In the genomic region with DNA sequence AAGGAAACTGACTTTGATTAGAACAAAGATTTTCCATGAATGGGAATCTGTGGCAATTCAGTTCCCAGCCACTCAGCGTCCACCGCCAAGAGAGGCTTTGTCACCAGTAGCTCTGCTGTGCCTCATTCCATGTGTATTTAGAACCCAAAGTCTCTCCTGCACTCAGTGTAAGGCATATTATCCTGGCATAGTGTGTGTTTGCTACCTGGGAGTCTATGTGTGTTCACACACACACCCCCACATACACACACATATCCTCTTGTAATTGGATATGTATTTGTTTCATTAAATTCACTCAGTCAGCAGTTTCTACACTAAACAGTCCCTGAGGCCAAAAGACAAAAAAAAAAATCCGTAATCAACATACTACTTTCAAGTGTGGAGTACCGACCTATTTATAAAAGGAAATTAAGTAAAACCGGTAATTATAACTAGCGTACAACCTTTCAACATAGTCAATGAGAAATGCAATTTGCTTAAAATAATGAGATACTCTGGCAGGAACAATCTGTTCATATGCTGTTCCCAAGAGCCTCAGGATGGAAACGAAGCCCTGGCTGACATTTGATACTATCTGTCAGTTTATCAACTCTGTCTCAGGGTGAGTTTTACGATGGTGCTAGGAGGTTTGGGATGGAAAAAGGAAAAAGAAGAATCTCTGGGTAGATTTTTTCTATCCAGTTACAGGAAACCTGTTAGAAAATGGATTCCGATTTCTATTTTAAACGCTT, we compare ENCODE assay signal across 1 cellular context.
A peak's percentile ranks its signal among the peaks of the same experiment; 100 is the strongest.
TF ChIP-seq lines count a peak whose summit lies in the region.

No MANE protein-coding gene starts in this region.

TF ChIP-seq in HEK293, 187 proteins besides CTCF, POLR2A, EP300 and RAD21 (continued from another document):
- TF ChIP-seq, protein P1, sequence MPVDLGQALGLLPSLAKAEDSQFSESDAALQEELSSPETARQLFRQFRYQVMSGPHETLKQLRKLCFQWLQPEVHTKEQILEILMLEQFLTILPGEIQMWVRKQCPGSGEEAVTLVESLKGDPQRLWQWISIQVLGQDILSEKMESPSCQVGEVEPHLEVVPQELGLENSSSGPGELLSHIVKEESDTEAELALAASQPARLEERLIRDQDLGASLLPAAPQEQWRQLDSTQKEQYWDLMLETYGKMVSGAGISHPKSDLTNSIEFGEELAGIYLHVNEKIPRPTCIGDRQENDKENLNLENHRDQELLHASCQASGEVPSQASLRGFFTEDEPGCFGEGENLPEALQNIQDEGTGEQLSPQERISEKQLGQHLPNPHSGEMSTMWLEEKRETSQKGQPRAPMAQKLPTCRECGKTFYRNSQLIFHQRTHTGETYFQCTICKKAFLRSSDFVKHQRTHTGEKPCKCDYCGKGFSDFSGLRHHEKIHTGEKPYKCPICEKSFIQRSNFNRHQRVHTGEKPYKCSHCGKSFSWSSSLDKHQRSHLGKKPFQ (tag by site-specific recombination; IDR thresholded peaks at IDR 0.05), result peak; percentile 47
- peak; percentile 86 for TF ChIP-seq SP7 (tag by site-specific recombination; IDR thresholded peaks at IDR 0.05)
- TF ChIP-seq, protein P2, sequence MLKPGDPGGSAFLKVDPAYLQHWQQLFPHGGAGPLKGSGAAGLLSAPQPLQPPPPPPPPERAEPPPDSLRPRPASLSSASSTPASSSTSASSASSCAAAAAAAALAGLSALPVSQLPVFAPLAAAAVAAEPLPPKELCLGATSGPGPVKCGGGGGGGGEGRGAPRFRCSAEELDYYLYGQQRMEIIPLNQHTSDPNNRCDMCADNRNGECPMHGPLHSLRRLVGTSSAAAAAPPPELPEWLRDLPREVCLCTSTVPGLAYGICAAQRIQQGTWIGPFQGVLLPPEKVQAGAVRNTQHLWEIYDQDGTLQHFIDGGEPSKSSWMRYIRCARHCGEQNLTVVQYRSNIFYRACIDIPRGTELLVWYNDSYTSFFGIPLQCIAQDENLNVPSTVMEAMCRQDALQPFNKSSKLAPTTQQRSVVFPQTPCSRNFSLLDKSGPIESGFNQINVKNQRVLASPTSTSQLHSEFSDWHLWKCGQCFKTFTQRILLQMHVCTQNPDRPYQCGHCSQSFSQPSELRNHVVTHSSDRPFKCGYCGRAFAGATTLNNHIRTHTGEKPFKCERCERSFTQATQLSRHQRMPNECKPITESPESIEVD (tag by site-specific recombination; IDR thresholded peaks at IDR 0.05), result peak; percentile 36; the same call in 1 of the 2 replicates
- no peak for TF ChIP-seq ZNF274 (IDR thresholded peaks at IDR 0.05; ENCODE audit: low read length)
- no peak for TF ChIP-seq ZNF274 (tag by site-specific recombination; IDR thresholded peaks at IDR 0.05; ENCODE audit: borderline replicate concordance)
- TF ChIP-seq, protein P3, sequence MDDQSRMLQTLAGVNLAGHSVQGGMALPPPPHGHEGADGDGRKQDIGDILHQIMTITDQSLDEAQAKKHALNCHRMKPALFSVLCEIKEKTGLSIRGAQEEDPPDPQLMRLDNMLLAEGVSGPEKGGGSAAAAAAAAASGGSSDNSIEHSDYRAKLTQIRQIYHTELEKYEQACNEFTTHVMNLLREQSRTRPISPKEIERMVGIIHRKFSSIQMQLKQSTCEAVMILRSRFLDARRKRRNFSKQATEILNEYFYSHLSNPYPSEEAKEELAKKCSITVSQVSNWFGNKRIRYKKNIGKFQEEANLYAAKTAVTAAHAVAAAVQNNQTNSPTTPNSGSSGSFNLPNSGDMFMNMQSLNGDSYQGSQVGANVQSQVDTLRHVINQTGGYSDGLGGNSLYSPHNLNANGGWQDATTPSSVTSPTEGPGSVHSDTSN (CRISPR knock-in tag; IDR thresholded peaks at IDR 0.05), result no peak
- peak; percentile 24; the same call in 1 of the 2 replicates for TF ChIP-seq ZBTB20 (tag by site-specific recombination; IDR thresholded peaks at IDR 0.05)
- peak; percentile 16; the same call in 1 of the 2 replicates for TF ChIP-seq KLF10 (tag by site-specific recombination; IDR thresholded peaks at IDR 0.05)
- TF ChIP-seq ZNF132 (tag by site-specific recombination; IDR thresholded peaks at IDR 0.05; ENCODE audit: borderline replicate concordance), result no peak
- peak; percentile 48; the same call in 1 of the 2 replicates for TF ChIP-seq GLIS1 (tag by site-specific recombination; IDR thresholded peaks at IDR 0.05)
- TF ChIP-seq ZNF777 (tag by site-specific recombination; IDR thresholded peaks at IDR 0.05; ENCODE audit: borderline replicate concordance), result no peak
- TF ChIP-seq ZNF654 (tag by site-specific recombination; IDR thresholded peaks at IDR 0.05; ENCODE audit: low read depth), result no peak
- TF ChIP-seq KLF9 (tag by site-specific recombination; IDR thresholded peaks at IDR 0.05; ENCODE audit: low read depth), result no peak
- TF ChIP-seq, protein P4, sequence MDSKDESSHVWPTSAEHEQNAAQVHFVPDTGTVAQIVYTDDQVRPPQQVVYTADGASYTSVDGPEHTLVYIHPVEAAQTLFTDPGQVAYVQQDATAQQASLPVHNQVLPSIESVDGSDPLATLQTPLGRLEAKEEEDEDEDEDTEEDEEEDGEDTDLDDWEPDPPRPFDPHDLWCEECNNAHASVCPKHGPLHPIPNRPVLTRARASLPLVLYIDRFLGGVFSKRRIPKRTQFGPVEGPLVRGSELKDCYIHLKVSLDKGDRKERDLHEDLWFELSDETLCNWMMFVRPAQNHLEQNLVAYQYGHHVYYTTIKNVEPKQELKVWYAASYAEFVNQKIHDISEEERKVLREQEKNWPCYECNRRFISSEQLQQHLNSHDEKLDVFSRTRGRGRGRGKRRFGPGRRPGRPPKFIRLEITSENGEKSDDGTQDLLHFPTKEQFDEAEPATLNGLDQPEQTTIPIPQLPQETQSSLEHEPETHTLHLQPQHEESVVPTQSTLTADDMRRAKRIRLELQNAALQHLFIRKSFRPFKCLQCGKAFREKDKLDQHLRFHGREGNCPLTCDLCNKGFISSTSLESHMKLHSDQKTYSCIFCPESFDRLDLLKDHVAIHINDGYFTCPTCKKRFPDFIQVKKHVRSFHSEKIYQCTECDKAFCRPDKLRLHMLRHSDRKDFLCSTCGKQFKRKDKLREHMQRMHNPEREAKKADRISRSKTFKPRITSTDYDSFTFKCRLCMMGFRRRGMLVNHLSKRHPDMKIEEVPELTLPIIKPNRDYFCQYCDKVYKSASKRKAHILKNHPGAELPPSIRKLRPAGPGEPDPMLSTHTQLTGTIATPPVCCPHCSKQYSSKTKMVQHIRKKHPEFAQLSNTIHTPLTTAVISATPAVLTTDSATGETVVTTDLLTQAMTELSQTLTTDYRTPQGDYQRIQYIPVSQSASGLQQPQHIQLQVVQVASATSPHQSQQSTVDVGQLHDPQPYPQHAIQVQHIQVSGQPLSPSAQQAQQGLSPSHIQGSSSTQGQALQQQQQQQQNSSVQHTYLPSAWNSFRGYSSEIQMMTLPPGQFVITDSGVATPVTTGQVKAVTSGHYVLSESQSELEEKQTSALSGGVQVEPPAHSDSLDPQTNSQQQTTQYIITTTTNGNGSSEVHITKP (tag by site-specific recombination; IDR thresholded peaks at IDR 0.05), result 0 out of 2 replicates have a peak, but pooled peaks have one; percentile 40
- no peak for TF ChIP-seq ZNF292 (tag by site-specific recombination; IDR thresholded peaks at IDR 0.05; ENCODE audit: borderline replicate concordance, low read depth)
